7 cellular contexts compared by ENCODE assay signal in genomic region chr5:149598234-149598633, GRCh38. TPM values are rescaled to one million over a fixed set of nuclear protein-coding genes. Genes with fewer than 3 reads are reported as not detected.
DNase-seq lines count a peak whose midpoint lies in the region; ATAC-seq, FAIRE-seq and TF ChIP-seq lines count a peak whose summit lies in the region.
"Not testable (repeated sequence)": the region's sequence is repeated elsewhere in the genome, so short reads cannot be mapped to it uniquely, and the experiment has no call there.
"Had no signal": no experiment of that assay in that cellular context is flagged by ENCODE, and none has a peak within 500 bp of the region (broad histone marks: within the 10 kb centered on the region; RNA-seq: fewer than 3 reads in every experiment).

No MANE protein-coding gene starts in this region.

- not testable (repeated sequence) for BruUV-seq in K562 (replicated peaks; lab: Mats Ljungman, UMichigan)

- not testable (repeated sequence) for TF ChIP-seq POLR2A in K562 (conservative IDR thresholded peaks at IDR 0.05)

- peak overlapping the region in 6 of 7 donors; percentile 15 to 72 (median 58) for H3K27ac Mint-ChIP-seq in CD14-positive monocyte
- H3K27ac Mint-ChIP-seq in endothelial cell (ENCODE audit: unreplicated experiment), result peak overlapping the region; percentile 44
- H3K27ac Mint-ChIP-seq in memory B cell, result peak overlapping the region; percentile 32
- H3K27ac Mint-ChIP-seq in osteocyte (ENCODE audit: unreplicated experiment), result peak overlapping the region; percentile 29

- not testable (repeated sequence) for TF ChIP-seq RAD21 in K562 (CRISPR knock-in tag; conservative IDR thresholded peaks at IDR 0.05 in 1 of 2, IDR thresholded peaks at IDR 0.05 in 1 of 2)

- CTCF ChIA-PET in K562 (lab: Yijun Ruan, JAX; ENCODE audit: low intra/inter-chr PET ratio), result interaction anchor here (0.7 kb wide), 1 partner anchor 229 kb away, joined by 4 read pairs; no protein-coding TSS in a partner anchor

- not testable (repeated sequence) for ATAC-seq in K562; memory B cell (ENCODE audit: low read depth)

- peaks cover 11% of the 10 kb centered on the region for H3K36me3 ChIP-seq in Karpas-422 (ENCODE audit: insufficient read depth, low read length)
- not testable (repeated sequence) for H3K36me3 ChIP-seq in K562 (ENCODE audit: control insufficient read depth, insufficient read depth, low read length)

- H3K9me2 ChIP-seq in Karpas-422 (replicated peaks; ENCODE audit: insufficient read depth, low read length), result not testable (repeated sequence)

- peaks cover 69% of the 10 kb centered on the region for H3K4me1 ChIP-seq in Karpas-422 (ENCODE audit: low read length)
- H3K4me1 ChIP-seq in K562 (replicated peaks in 1 of 2; ENCODE audit: control insufficient read depth in 2 of 2, insufficient read depth in 2 of 2, low read length in 2 of 2), result not testable (repeated sequence)

- H3K79me2 ChIP-seq in Karpas-422 (ENCODE audit: low read length), result peaks cover 42% of the 10 kb centered on the region
- not testable (repeated sequence) for H3K79me2 ChIP-seq in K562 (ENCODE audit: control insufficient read depth, insufficient read depth, low read length)

- not testable (repeated sequence) for FAIRE-seq in K562 (lab: Jason Lieb, UNC)

- H3K27ac ChIP-seq in Karpas-422 (ENCODE audit: low read length), result peak overlapping the region; percentile 74
- not testable (repeated sequence) for H3K27ac ChIP-seq in K562 (ENCODE audit: extremely low read depth, low read depth, low read length)

- H3K27me3 ChIP-seq in Karpas-422 (ENCODE audit: low read length); K562 (ENCODE audit: control insufficient read depth in 2 of 2, insufficient read depth in 2 of 2, low read length in 2 of 2): not testable (repeated sequence)

- in situ Hi-C loops in K562 (cut with MboI), result not testable (repeated sequence)

- not testable (repeated sequence) for H3K27me3 Mint-ChIP-seq in CD14-positive monocyte (ENCODE audit: low read depth in 3 of 3); endothelial cell (ENCODE audit: unreplicated experiment); memory B cell; osteocyte (ENCODE audit: unreplicated experiment)

- DNase-seq in CD14-positive monocyte (ENCODE audit: low spot score); Karpas-422; K562 (ENCODE audit: extremely low read depth in 1 of 4, low spot score in 3 of 4); endothelial cell (ENCODE audit: low spot score); memory B cell (ENCODE audit: low spot score in 2 of 2); osteocyte (ENCODE audit: extremely low spot score, unreplicated experiment): not testable (repeated sequence)

- not testable (repeated sequence) for H3K36me3 Mint-ChIP-seq in CD14-positive monocyte; endothelial cell (ENCODE audit: low read depth, unreplicated experiment); memory B cell
- peaks cover 19% of the 10 kb centered on the region for H3K36me3 Mint-ChIP-seq in osteocyte (ENCODE audit: unreplicated experiment)

- TF ChIP-seq EP300 in K562 (IDR thresholded peaks at IDR 0.05; ENCODE audit: low read length), result not testable (repeated sequence)

- H3K4me1 Mint-ChIP-seq in CD14-positive monocyte; endothelial cell (ENCODE audit: unreplicated experiment): not testable (repeated sequence)
- H3K4me1 Mint-ChIP-seq in memory B cell (peaks cover 21% of the 10 kb centered on the region), osteocyte (ENCODE audit: unreplicated experiment) (peaks cover 36% of the 10 kb centered on the region)

- H3K4me3 ChIP-seq in Karpas-422 (ENCODE audit: low read length); K562: not testable (repeated sequence)

- H3K4me2 ChIP-seq in Karpas-422 (ENCODE audit: low read depth, low read length, poor library complexity, severe bottlenecking); K562 (ENCODE audit: insufficient read depth, low read length): not testable (repeated sequence)

- WGBS in K562 (ENCODE audit: insufficient coverage, low coverage, missing lambda C conversion rate), result 41% methylated on average over 2 of the region's 2 CpGs

- intact Hi-C loops in CD14-positive monocyte (cut with micrococcal nuclease); K562 (cut with micrococcal nuclease): not testable (repeated sequence)

- H4K20me1 ChIP-seq in Karpas-422 (ENCODE audit: insufficient read depth, low read depth, low read length); K562 (replicated peaks; ENCODE audit: control insufficient read depth, insufficient read depth, low read length): not testable (repeated sequence)

- H3K4me3 Mint-ChIP-seq in CD14-positive monocyte; endothelial cell (ENCODE audit: unreplicated experiment); memory B cell; osteocyte (ENCODE audit: unreplicated experiment): not testable (repeated sequence)

- not testable (repeated sequence) for H3K9me3 ChIP-seq in Karpas-422 (ENCODE audit: low read length); K562 (replicated peaks; ENCODE audit: control insufficient read depth, insufficient read depth, low read depth, low read length)

- H2AFZ ChIP-seq in Karpas-422 (ENCODE audit: low read length); K562 (ENCODE audit: low read depth, low read length): not testable (repeated sequence)

- H3K9me1 ChIP-seq in K562 (ENCODE audit: control insufficient read depth, insufficient read depth, low read length), result not testable (repeated sequence)

- not testable (repeated sequence) for H3K9me3 Mint-ChIP-seq in CD14-positive monocyte; endothelial cell (ENCODE audit: unreplicated experiment); memory B cell; osteocyte (ENCODE audit: unreplicated experiment)

- not testable (repeated sequence) for H3K9ac ChIP-seq in Karpas-422 (ENCODE audit: low read length); K562 (ENCODE audit: insufficient read depth in 1 of 2, low read depth in 2 of 2, low read length in 2 of 2)

- TF ChIP-seq CTCF in CD14-positive monocyte (IDR thresholded peaks at IDR 0.05); K562 (IDR thresholded peaks at IDR 0.05 in 2 of 3, conservative IDR thresholded peaks at IDR 0.05 in 1 of 3; ENCODE audit: insufficient read depth in 2 of 3, low read depth in 1 of 3, low read length in 3 of 3); endothelial cell (IDR thresholded peaks at IDR 0.05; ENCODE audit: unreplicated experiment); osteocyte (IDR thresholded peaks at IDR 0.05): not testable (repeated sequence)

- POLR2A ChIA-PET in K562 (lab: Yijun Ruan, JAX), result interaction anchor here (0.9 to 1.0 kb wide), 2 partner anchors 11 to 12 kb away, joined by 3 read pairs; no protein-coding TSS in a partner anchor

RNA-seq across cellular contexts. Expression of gene ARHGEF37, which starts 16.9 kb away (rescaled TPM):
- polyA plus RNA-seq in CD14-positive monocyte (not detected), K562 (2011; rRNA removed) (0.04 TPM in 2 replicates), K562 (2014; fragmentation: Illumina TruSeq; extraction: Trizol) (0.04 TPM in 1 of 2 replicates, not detected in the other), K562 (2014; fragmentation: Nextera tagmentation; extraction: Ambion mirVana) (under 1 TPM; 0.17 to 0.25 TPM), K562 (2014; rRNA removed) (0.01 TPM in 1 of 2 replicates, not detected in the other)
- 17.0 and 30.0 TPM in 2 replicates for total RNA-seq in Karpas-422 (2014; rRNA removed; shearing (Covaris generic); ENCODE audit: low replicate concordance)
- total RNA-seq in K562 (2011; cell fraction: chromatin; rRNA removed; ENCODE audit: low replicate concordance), result 0.11 TPM in 1 of 2 replicates, not detected in the other
- total RNA-seq in K562 (2011; cell fraction: nucleolus; rRNA removed), result not detected in 2 replicates
- 0.15 TPM in 1 of 2 replicates, not detected in the other for total RNA-seq in K562 (2011; cell fraction: nucleoplasm; rRNA removed)
- total RNA-seq in K562 (2014; rRNA removed) (0.05 TPM in 1 of 2 replicates, not detected in the other), K562 (2014; rRNA removed; fragmentation: Illumina TruSeq; extraction: Trizol) (0.04 and 0.06 TPM in 2 replicates), K562 (2015; rRNA removed; fragmentation: Illumina TruSeq; extraction: Trizol) (0.14 TPM in 1 of 2 replicates, not detected in the other), K562 (2021) (0.27 and 0.51 TPM in 2 replicates), endothelial cell (ENCODE audit: unreplicated experiment) (4.5 TPM), osteocyte (8.9 and 10.5 TPM in 2 replicates)
- 0.01 TPM in 2 replicates for polyA plus RNA-seq in K562 (2011; cell fraction: cytosol; rRNA removed)
- 0.09 TPM in 1 of 2 replicates, not detected in the other for polyA plus RNA-seq in K562 (2011; cell fraction: nucleus; rRNA removed)
- polyA plus RNA-seq in K562 (2012), result 0.05 and 0.21 TPM in 2 replicates
- not detected in 2 replicates for polyA minus RNA-seq in K562 (2011; rRNA and poly(A)+ RNA removed)
- 2.0 TPM in 1 of 2 replicates, not detected in the other for polyA minus RNA-seq in K562 (2011; cell fraction: cytosol; rRNA and poly(A)+ RNA removed)
- polyA minus RNA-seq in K562 (2011; cell fraction: nucleus; rRNA and poly(A)+ RNA removed), result 0.13 TPM in 1 of 2 replicates, not detected in the other
- polyA plus RNA-seq: CD4-positive, alpha-beta memory T cell had no signal

RNA-seq across cellular contexts. Expression of gene CSNK1A1, which starts 47.0 kb away (rescaled TPM):
- polyA plus RNA-seq in CD14-positive monocyte (100 to 1,000 TPM; 103 to 131 TPM), K562 (2011; rRNA removed) (138 and 185 TPM in 2 replicates), K562 (2014; fragmentation: Illumina TruSeq; extraction: Trizol) (120 and 133 TPM in 2 replicates), K562 (2014; fragmentation: Nextera tagmentation; extraction: Ambion mirVana) (10 to 100 TPM; 49.1 to 63.3 TPM), K562 (2014; rRNA removed) (116 and 117 TPM in 2 replicates)
- 193 and 274 TPM in 2 replicates for total RNA-seq in Karpas-422 (2014; rRNA removed; shearing (Covaris generic); ENCODE audit: low replicate concordance)
- total RNA-seq in K562 (2011; cell fraction: chromatin; rRNA removed; ENCODE audit: low replicate concordance), result 130 and 191 TPM in 2 replicates
- 70.5 and 71.3 TPM in 2 replicates for total RNA-seq in K562 (2011; cell fraction: nucleolus; rRNA removed)
- 97.4 and 136 TPM in 2 replicates for total RNA-seq in K562 (2011; cell fraction: nucleoplasm; rRNA removed)
- total RNA-seq in K562 (2014; rRNA removed) (196 TPM in 2 replicates), K562 (2014; rRNA removed; fragmentation: Illumina TruSeq; extraction: Trizol) (192 and 220 TPM in 2 replicates), K562 (2015; rRNA removed; fragmentation: Illumina TruSeq; extraction: Trizol) (141 and 154 TPM in 2 replicates), K562 (2021) (186 and 196 TPM in 2 replicates), endothelial cell (ENCODE audit: unreplicated experiment) (242 TPM), osteocyte (278 and 282 TPM in 2 replicates)
- polyA plus RNA-seq in K562 (2011; cell fraction: cytosol; rRNA removed), result 64.6 and 80.0 TPM in 2 replicates
- polyA plus RNA-seq in K562 (2011; cell fraction: nucleus; rRNA removed), result 60.4 and 64.4 TPM in 2 replicates
- 86.1 and 129 TPM in 2 replicates for polyA plus RNA-seq in K562 (2012)
- 262 and 295 TPM in 2 replicates for polyA minus RNA-seq in K562 (2011; rRNA and poly(A)+ RNA removed)
- polyA minus RNA-seq in K562 (2011; cell fraction: cytosol; rRNA and poly(A)+ RNA removed), result 105 and 106 TPM in 2 replicates
- polyA minus RNA-seq in K562 (2011; cell fraction: nucleus; rRNA and poly(A)+ RNA removed), result 88.7 and 149 TPM in 2 replicates
